In genomic region chr1:246497331-246497915, GRCh38 we compare ENCODE assay signal across 8 cellular contexts. TPM values are rescaled to one million over a fixed set of nuclear protein-coding genes. Genes with fewer than 3 reads are reported as not detected.
DNase-seq lines count a peak whose midpoint lies in the region; ATAC-seq and TF ChIP-seq lines count a peak whose summit lies in the region.

No MANE protein-coding gene starts in this region.

- H3K27me3 Mint-ChIP-seq in T-helper 2 cell treated with Interferon-gamma antibody and Interleukin-4, amounts not matched to agents 5 μg/mL and 100 μg/mL, for 36 hours (ENCODE audit: low read depth): no peaks in the 10 kb centered on the region

- in situ Hi-C loops in Panc1 (cut with HindIII; ENCODE audit: low pct_unique_long_range_greater_than_20kb, low sequenced_read_pairs): no loop called here

- H3K4me3 Mint-ChIP-seq in T-helper 2 cell treated with Interferon-gamma antibody and Interleukin-4, amounts not matched to agents 5 μg/mL and 100 μg/mL, for 36 hours: no peak overlapping the region

- H3K9me3 Mint-ChIP-seq in T-helper 2 cell treated with Interferon-gamma antibody and Interleukin-4, amounts not matched to agents 5 μg/mL and 100 μg/mL, for 36 hours: no peaks in the 10 kb centered on the region

- no peaks in the 10 kb centered on the region for H3K27me3 ChIP-seq in Panc1 (ENCODE audit: control insufficient read depth, insufficient read depth, low read length)

- H3K9me3 ChIP-seq in Panc1 (ENCODE audit: control insufficient read depth, insufficient read depth, low read depth, low read length): no peaks in the 10 kb centered on the region

- POLR2A ChIA-PET in Panc1 (lab: Charles Lee): no interaction called here

- no peaks in the 10 kb centered on the region for H3K36me3 Mint-ChIP-seq in T-helper 2 cell treated with Interferon-gamma antibody and Interleukin-4, amounts not matched to agents 5 μg/mL and 100 μg/mL, for 36 hours (ENCODE audit: low read depth)

- no peak for TF ChIP-seq POLR2A in lower leg skin (IDR thresholded peaks at IDR 0.05)

- no peak overlapping the region for H3K4me3 ChIP-seq in Panc1 (ENCODE audit: low read depth in 2 of 2, low read length in 2 of 2)
- H3K4me3 ChIP-seq in lower leg skin (ENCODE audit: low read depth, poor library complexity, severe bottlenecking): no peak overlapping the region

- TF ChIP-seq CTCF in Panc1 (IDR thresholded peaks at IDR 0.05): peak; percentile 76
- peak in 1 of 3 donors; percentile 64 for TF ChIP-seq CTCF in lower leg skin (IDR thresholded peaks at IDR 0.05)

- H3K36me3 ChIP-seq in Panc1 (ENCODE audit: control insufficient read depth, insufficient read depth, low read length): no peaks in the 10 kb centered on the region

- ATAC-seq in GM19395 (IDR thresholded peaks at IDR 0.05; ENCODE audit: unreplicated experiment): peak; percentile 85
- peak; percentile 52; the same call in 1 of the 2 replicates for ATAC-seq in Panc1

- no peak overlapping the region for H3K27ac Mint-ChIP-seq in T-helper 2 cell treated with Interferon-gamma antibody and Interleukin-4, amounts not matched to agents 5 μg/mL and 100 μg/mL, for 36 hours

- no peak overlapping the region for H3K27ac ChIP-seq in Panc1 (ENCODE audit: low read length)

- CTCF ChIA-PET in Panc1 (lab: Charles Lee): interaction anchor here (1.3 kb wide), 1 partner anchor 35 kb away, joined by 7 read pairs; no protein-coding TSS in a partner anchor

- BruUV-seq in Panc1 (replicated peaks; lab: Mats Ljungman, UMichigan): no TSS peak

- 51 to 52% methylated on average over 2 of the region's 2 CpGs for WGBS in lower leg skin, 2 donors

- no peaks in the 10 kb centered on the region for H3K4me1 ChIP-seq in Panc1 (ENCODE audit: control insufficient read depth, insufficient read depth, low read length)

- H3K4me1 Mint-ChIP-seq in T-helper 2 cell treated with Interferon-gamma antibody and Interleukin-4, amounts not matched to agents 5 μg/mL and 100 μg/mL, for 36 hours (ENCODE audit: low read depth): peaks cover 4% of the 10 kb centered on the region

- intact Hi-C loops in Panc1 (cut with micrococcal nuclease; ENCODE audit: unreplicated experiment): loop anchor here (5.0 kb wide), 1 partner anchor 205 kb away; no protein-coding TSS in a partner anchor
- intact Hi-C loops in lower leg skin (cut with DNase I; ENCODE audit: low total_unique reads): loop anchor here (10.0 kb wide), 1 partner anchor 1343 kb away; the partner anchor contains the start of gene KIF26B

- peak; percentile 80 for DNase-seq in DMS153 treated with DMSO at 0.1 percent for 48 hours (lab: John Stamatoyannopoulos, UW; ENCODE audit: unreplicated experiment)
- DNase-seq in Kasumi-1 (lab: John Stamatoyannopoulos, UW): peak; percentile 79 to 89
- DNase-seq in Panc1 (ENCODE audit: low read depth, low spot score): peak; percentile 48
- peak; percentile 81 for DNase-seq in dedifferentiated amniotic fluid mesenchymal stem cell (ENCODE audit: extremely low spot score)
- peak; percentile 48 for DNase-seq in middle frontal gyrus (ENCODE audit: extremely low spot score, low spot score)
- no peak for DNase-seq in T-helper 2 cell treated with Interferon-gamma antibody and Interleukin-4, amounts not matched to agents 5 μg/mL and 100 μg/mL, for 36 hours (ENCODE audit: low spot score)
- no peak for DNase-seq in lower leg skin (ENCODE audit: low spot score in 2 of 2)

RNA-seq across cellular contexts. Expression of gene SMYD3, which starts 9.7 kb away (rescaled TPM):
- total RNA-seq in Panc1 (2021; ENCODE audit: unreplicated experiment) (17.4 TPM), lower leg skin (10 to 100 TPM in 3 of 4 donors, 1 to 10 TPM in 1; 8.4 to 25.7 (median 14.4) TPM)
- 16.6 TPM for polyA plus RNA-seq in Panc1 (2012; ENCODE audit: insufficient read length)

Comparison
In these comparisons a context has a peak if more than half of its experiments do, and no peak if none do; other contexts are left out.
1. DNase-seq: peak in DMS153 treated with DMSO at 0.1 percent for 48 hours (single experiment), Kasumi-1 (2 of 2), Panc1 (single experiment), dedifferentiated amniotic fluid mesenchymal stem cell (single experiment) and middle frontal gyrus (single experiment); none in T-helper 2 cell treated with Interferon-gamma antibody and Interleukin-4, amounts not matched to agents 5 μg/mL and 100 μg/mL, for 36 hours (single experiment) and lower leg skin (0 of 2).